24 cellular contexts compared by ENCODE assay signal in the genomic region with DNA sequence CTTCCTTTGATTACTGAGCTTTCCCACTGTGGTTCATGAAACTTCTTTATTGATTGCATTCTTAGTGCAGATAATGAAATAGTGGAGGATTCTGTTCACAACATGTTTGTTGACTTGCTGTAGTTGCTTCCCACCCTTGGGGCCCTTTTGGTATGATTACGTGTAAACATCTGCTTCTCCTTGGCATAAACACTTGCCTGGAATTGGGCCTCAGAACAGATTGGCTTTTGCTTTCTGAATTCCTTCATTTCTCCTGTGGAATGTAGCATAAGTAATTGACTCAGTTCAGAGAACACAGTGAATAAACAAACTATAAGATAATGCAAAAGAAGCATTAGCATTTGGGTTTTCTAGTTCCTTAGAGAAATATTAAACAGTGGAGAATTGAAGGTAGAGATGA. TPM values are rescaled to one million over a fixed set of nuclear protein-coding genes. Genes with fewer than 3 reads are reported as not detected.
DNase-seq lines count a peak whose midpoint lies in the region; ATAC-seq and TF ChIP-seq lines count a peak whose summit lies in the region.
"Had no signal": no experiment of that assay in that cellular context is flagged by ENCODE, and none has a peak within 500 bp of the region (broad histone marks: within the 10 kb centered on the region; RNA-seq: fewer than 3 reads in every experiment).

No MANE protein-coding gene starts in this region.

- H3K4me3 ChIP-seq in GM23338 = no peak overlapping the region
- no peak overlapping the region for H3K4me3 ChIP-seq in gastroesophageal sphincter
- H3K4me3 ChIP-seq in testis = no peak overlapping the region
- no peak overlapping the region for H3K4me3 ChIP-seq in WERI-Rb-1 (ENCODE audit: low read depth, low read length)

- no peaks in the 10 kb centered on the region for H3K9me3 ChIP-seq in gastroesophageal sphincter
- no peaks in the 10 kb centered on the region for H3K9me3 ChIP-seq in testis
- H3K9me3 ChIP-seq in WERI-Rb-1 (ENCODE audit: severe bottlenecking) = no peaks in the 10 kb centered on the region
- H3K9me3 ChIP-seq: BE2C had no signal

- no peaks in the 10 kb centered on the region for H3K27me3 ChIP-seq in GM23338 (ENCODE audit: insufficient read depth)
- H3K27me3 ChIP-seq in gastroesophageal sphincter = no peaks in the 10 kb centered on the region
- H3K27me3 ChIP-seq in testis = no peaks in the 10 kb centered on the region
- H3K27me3 ChIP-seq in WERI-Rb-1 (ENCODE audit: insufficient read depth, low read depth, severe bottlenecking) = no peaks in the 10 kb centered on the region
- H3K27me3 ChIP-seq: BE2C had no signal

- H3K79me2 ChIP-seq in GM23338 (replicated peaks; ENCODE audit: insufficient read depth) = no peaks in the 10 kb centered on the region

- TF ChIP-seq POLR2A in gastroesophageal sphincter (IDR thresholded peaks at IDR 0.05) = no peak
- no peak for TF ChIP-seq POLR2A in testis (IDR thresholded peaks at IDR 0.05)

- no peaks in the 10 kb centered on the region for H3K4me1 ChIP-seq in GM23338 (ENCODE audit: insufficient read depth)
- peaks cover 0 to 30% (median 0%) of the 10 kb centered on the region in 3 donors for H3K4me1 ChIP-seq in gastroesophageal sphincter
- no peaks in the 10 kb centered on the region for H3K4me1 ChIP-seq in testis
- H3K4me1 ChIP-seq: BE2C had no signal

- H4K20me1 ChIP-seq in GM23338 (replicated peaks; ENCODE audit: insufficient read depth) = no peaks in the 10 kb centered on the region

- intact Hi-C loops in testis (cut with DNase I; ENCODE audit: low total_unique reads) = no loop called here

- no peak overlapping the region for H2AFZ ChIP-seq in GM23338

- WGBS in gastroesophageal sphincter (ENCODE audit: low coverage in 1 of 2), 2 donors = 11 to 43% methylated on average over 1 of the region's 1 CpG
- 47 to 49% methylated on average over 1 of the region's 1 CpG for WGBS in testis, 2 donors

- peaks cover 2% of the 10 kb centered on the region for H3K27me3 Mint-ChIP-seq in GM23338 (ENCODE audit: insufficient read depth, low read depth, poor library complexity)

- H3K27ac ChIP-seq in GM23338 (ENCODE audit: low read depth) (0 out of 2 replicates have a peak overlapping the region, but pooled peaks have one; percentile 19), gastroesophageal sphincter (peak overlapping the region in 3 of 4 donors; percentile 50 to 56 (median 55)), testis (no peak overlapping the region), WERI-Rb-1 (no peak overlapping the region)

- H3K9me3 Mint-ChIP-seq in GM23338 = no peaks in the 10 kb centered on the region
- H3K9me3 Mint-ChIP-seq: activated naive CD4-positive, alpha-beta T cell treated with anti-CD3 and anti-CD28 coated beads for 36 hours; endodermal cell; neural crest cell had no signal

- no peaks in the 10 kb centered on the region for H3K9me2 ChIP-seq in GM23338 (ENCODE audit: insufficient read depth)

- no peak for TF ChIP-seq EP300 in gastroesophageal sphincter (IDR thresholded peaks at IDR 0.05)

- ATAC-seq in GM23338 = no peak
- ATAC-seq in gastroesophageal sphincter = peak; percentile 26
- ATAC-seq: HCT116, left colon had no signal

- no peak for DNase-seq in GM23338 (ENCODE audit: low spot score)
- peak; percentile 74 for DNase-seq in astrocyte of the hippocampus (ENCODE audit: low read depth, low spot score)
- DNase-seq in testis = peak; percentile 27
- no peak for DNase-seq in stimulated activated CD4-positive, alpha-beta T cell treated with anti-CD3 and anti-CD28 coated beads, Interleukin-4, amount 100 ng/mL, for 24 hours
- no peak for DNase-seq in WERI-Rb-1
- DNase-seq in hypothalamus (lab: John Stamatoyannopoulos, UW) = no peak
- no peak for DNase-seq in NCI-H1694 treated with DMSO at 0.1 percent for 48 hours (lab: John Stamatoyannopoulos, UW)
- DNase-seq: activated CD4-positive, CD25-positive, alpha-beta regulatory T cell treated with anti-CD3 and anti-CD28 coated beads, Interleukin-2, amount 50 U/mL, for 72 hours; activated naive CD4-positive, alpha-beta T cell treated with anti-CD3 and anti-CD28 coated beads for 36 hours; activated T-cell treated with anti-CD3 and anti-CD28 coated beads, Interleukin-2, amount 50 U/mL, for 48 hours; BE2C; COR-L47; EL; endodermal cell; Kasumi-1; left colon; NCI-H1092 treated with DMSO at 0.1 percent for 48 hours; NCI-H2081; NK-92 treated with Interleukin-12 subunit alpha and Interleukin-12 subunit beta, amount 100 ng/mL, for 24 hours; stimulated activated CD4-positive, alpha-beta T cell treated with anti-CD3 and anti-CD28 coated beads, Interleukin-2, amount 100 ng/mL, for 24 hours; stimulated activated naive CD4-positive, alpha-beta T cell had no signal

- H3K36me3 Mint-ChIP-seq in GM23338 (ENCODE audit: low read depth) = peaks cover 79% of the 10 kb centered on the region

- no peak overlapping the region for H3K4me2 ChIP-seq in GM23338

- no peaks in the 10 kb centered on the region for H3F3A ChIP-seq in GM23338 (replicated peaks; ENCODE audit: low read depth)

- H3K4me3 Mint-ChIP-seq in GM23338 = no peak overlapping the region
- H3K4me3 Mint-ChIP-seq: activated naive CD4-positive, alpha-beta T cell treated with anti-CD3 and anti-CD28 coated beads for 36 hours; endodermal cell; neural crest cell had no signal

- peaks cover 5% of the 10 kb centered on the region; the same call in 2 of the 3 replicates for H3K4me1 Mint-ChIP-seq in GM23338
- H3K4me1 Mint-ChIP-seq: neural crest cell had no signal

- H3K36me3 ChIP-seq in GM23338 (ENCODE audit: insufficient read depth) (peaks cover 36% of the 10 kb centered on the region), gastroesophageal sphincter (peaks cover 11 to 99% of the 10 kb centered on the region in 2 donors), testis (ENCODE audit: low read depth, missing control alignments) (peaks cover 3% of the 10 kb centered on the region), WERI-Rb-1 (no peaks in the 10 kb centered on the region)

- no peak for TF ChIP-seq CTCF in GM23338 (conservative IDR thresholded peaks at IDR 0.05; ENCODE audit: low read depth in 2 of 2)
- no peak for TF ChIP-seq CTCF in gastroesophageal sphincter (IDR thresholded peaks at IDR 0.05)
- TF ChIP-seq CTCF in testis (IDR thresholded peaks at IDR 0.05) = no peak
- TF ChIP-seq CTCF in WERI-Rb-1 (IDR thresholded peaks at IDR 0.05; ENCODE audit: low read depth, low read length) = no peak

- no peak overlapping the region for H3K27ac Mint-ChIP-seq in GM23338
- H3K27ac Mint-ChIP-seq: activated naive CD4-positive, alpha-beta T cell treated with anti-CD3 and anti-CD28 coated beads for 36 hours; endodermal cell had no signal

RNA-seq across cellular contexts. Expression of a gene that starts 59.5 kb away (rescaled TPM):
- 19.0 and 19.5 TPM in 2 replicates for total RNA-seq in GM23338 (2014; rRNA removed; shearing (Covaris generic))
- 3.4 and 4.3 TPM in 2 replicates for polyA plus RNA-seq in GM23338 (2016; fragmentation: Nextera tagmentation; extraction: Ambion mirVana)
- 10 to 100 TPM; 10.2 to 43.4 (median 18.4) TPM for total RNA-seq in gastroesophageal sphincter
- total RNA-seq in testis = 1 to 10 TPM; 1.9 to 3.4 TPM
- polyA plus RNA-seq in testis (ENCODE audit: insufficient read depth, low read depth, low replicate concordance) = 8.5 TPM
- total RNA-seq: neural crest cell had no signal

Comparison
In these comparisons a context has a peak if more than half of its experiments do, and no peak if none do; other contexts are left out.
1. DNase-seq: peak in astrocyte of the hippocampus (single experiment) and testis (single experiment); none in GM23338 (single experiment), stimulated activated CD4-positive, alpha-beta T cell treated with anti-CD3 and anti-CD28 coated beads, Interleukin-4, amount 100 ng/mL, for 24 hours (single experiment), WERI-Rb-1 (single experiment), hypothalamus (0 of 51) and NCI-H1694 treated with DMSO at 0.1 percent for 48 hours (single experiment).
2. H3K27ac ChIP-seq: peak in GM23338 (single experiment) and gastroesophageal sphincter (3 of 4); none in testis (0 of 2) and WERI-Rb-1 (single experiment).